3 cellular contexts compared by ENCODE assay signal in the genomic region with DNA sequence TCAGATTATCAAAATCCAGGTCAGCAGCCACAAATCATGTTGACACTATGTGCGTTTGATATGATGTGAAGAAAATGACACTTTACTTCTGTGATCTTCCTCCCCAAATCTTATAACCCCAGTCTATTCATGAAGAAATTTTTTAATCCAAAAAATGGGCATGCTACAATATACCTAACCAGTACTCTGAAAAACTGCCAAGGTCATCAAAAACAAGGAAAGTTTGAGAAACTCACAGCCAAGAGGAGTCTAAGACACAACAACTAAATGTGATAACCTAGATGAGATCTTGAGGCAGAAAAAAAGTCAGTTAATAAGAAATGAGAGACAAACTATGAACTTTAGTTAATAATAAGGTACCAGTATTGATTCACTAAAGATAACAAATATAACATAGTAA.
TF ChIP-seq lines count a peak whose summit lies in the region.

No MANE protein-coding gene starts in this region.

TF ChIP-seq in A549, 52 proteins besides CTCF, POLR2A, EP300 and RAD21:
- TF ChIP-seq, protein P1, sequence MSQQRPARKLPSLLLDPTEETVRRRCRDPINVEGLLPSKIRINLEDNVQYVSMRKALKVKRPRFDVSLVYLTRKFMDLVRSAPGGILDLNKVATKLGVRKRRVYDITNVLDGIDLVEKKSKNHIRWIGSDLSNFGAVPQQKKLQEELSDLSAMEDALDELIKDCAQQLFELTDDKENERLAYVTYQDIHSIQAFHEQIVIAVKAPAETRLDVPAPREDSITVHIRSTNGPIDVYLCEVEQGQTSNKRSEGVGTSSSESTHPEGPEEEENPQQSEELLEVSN (IDR thresholded peaks at IDR 0.05; ENCODE audit: borderline replicate concordance, low read depth): no peak
- TF ChIP-seq MAFK (IDR thresholded peaks at IDR 0.05; ENCODE audit: partially characterized antibody): peak; percentile 74

TF ChIP-seq in IMR-90, 13 proteins besides CTCF, POLR2A, EP300 and RAD21:
- no peak for TF ChIP-seq BHLHE40 (IDR thresholded peaks at IDR 0.05; ENCODE audit: low read depth, low read length)
- TF ChIP-seq MAFK (IDR thresholded peaks at IDR 0.05; ENCODE audit: low read depth, low read length): peak; percentile 83
TF ChIP-seq in IMR-90: peak in this region for 1.

TF ChIP-seq in H1, 55 proteins besides CTCF, POLR2A, EP300 and RAD21:
- TF ChIP-seq MAFK (IDR thresholded peaks at IDR 0.05; ENCODE audit: low read depth, low read length) (0 out of 2 replicates have a peak, but pooled peaks have one; percentile 27), KDM4A (IDR thresholded peaks at IDR 0.05; ENCODE audit: low read depth, low read length, severe bottlenecking) (no peak), SIX5 (IDR thresholded peaks at IDR 0.05; ENCODE audit: low read depth, low read length) (no peak), RXRA (IDR thresholded peaks at IDR 0.05; ENCODE audit: insufficient read depth, low read depth, low read length) (no peak)
- TF ChIP-seq, protein P2, sequence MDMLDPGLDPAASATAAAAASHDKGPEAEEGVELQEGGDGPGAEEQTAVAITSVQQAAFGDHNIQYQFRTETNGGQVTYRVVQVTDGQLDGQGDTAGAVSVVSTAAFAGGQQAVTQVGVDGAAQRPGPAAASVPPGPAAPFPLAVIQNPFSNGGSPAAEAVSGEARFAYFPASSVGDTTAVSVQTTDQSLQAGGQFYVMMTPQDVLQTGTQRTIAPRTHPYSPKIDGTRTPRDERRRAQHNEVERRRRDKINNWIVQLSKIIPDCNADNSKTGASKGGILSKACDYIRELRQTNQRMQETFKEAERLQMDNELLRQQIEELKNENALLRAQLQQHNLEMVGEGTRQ (IDR thresholded peaks at IDR 0.05; ENCODE audit: low read length): no peak
- TF ChIP-seq, protein P1 (IDR thresholded peaks at IDR 0.05): no peak
